22 cellular contexts compared by ENCODE assay signal in genomic region chr12:52772188-52772587, GRCh38. TPM values are rescaled to one million over a fixed set of nuclear protein-coding genes. Genes with fewer than 3 reads are reported as not detected.
A peak's percentile ranks its signal among the peaks of the same experiment; 100 is the strongest.
DNase-seq lines count a peak whose midpoint lies in the region; ATAC-seq and TF ChIP-seq lines count a peak whose summit lies in the region.
"Had no signal": no experiment of that assay in that cellular context is flagged by ENCODE, and none has a peak within 500 bp of the region (broad histone marks: within the 10 kb centered on the region; RNA-seq: fewer than 3 reads in every experiment).

No MANE protein-coding gene starts in this region.

- H3K4me3 ChIP-seq in AG10803 (ENCODE audit: low read length) (no peak overlapping the region), choroid plexus epithelial cell (ENCODE audit: low read depth, low read length) (no peak overlapping the region)
- H3K4me3 ChIP-seq: BLaER1 treated with 17β-estradiol and CSF1 and Interleukin-3, amounts not matched to agents 10 nM and 100 nM had no signal

- DNase-seq in AG10803 (ENCODE audit: low read depth) (peak; percentile 9), EH (ENCODE audit: low read depth) (peak; percentile 13), choroid plexus epithelial cell (ENCODE audit: low read depth) (peak; percentile 1), omental fat pad (ENCODE audit: low spot score) (no peak)
- DNase-seq: 8988T; ACHN; AML-193; Caco-2; CD4-positive, alpha-beta T cell; CD8-positive, alpha-beta T cell; DMS 273 treated with DMSO at 0.1 percent for 48 hours; DMS153; DMS53; DMS79; DND-41; GF-D8 had no signal

- ATAC-seq in omental fat pad (ENCODE audit: low FRiP score) (no peak), GM21717 (IDR thresholded peaks at IDR 0.05; ENCODE audit: unreplicated experiment) (no peak), GM18511 (IDR thresholded peaks at IDR 0.05; ENCODE audit: unreplicated experiment) (no peak)
- ATAC-seq: CD8-positive, alpha-beta T cell had no signal

- TF ChIP-seq CTCF in AG10803 (conservative IDR thresholded peaks at IDR 0.05; ENCODE audit: low read length) (no peak), choroid plexus epithelial cell (conservative IDR thresholded peaks at IDR 0.05; ENCODE audit: low read depth, low read length) (no peak), omental fat pad (IDR thresholded peaks at IDR 0.05) (no peak)

RNA-seq across cellular contexts. Expression of gene KRT76, which starts 5.0 kb away (rescaled TPM):
- not detected for total RNA-seq in omental fat pad
- total RNA-seq: A673; B cell; Caco-2; CD4-positive, alpha-beta T cell; CD8-positive, alpha-beta T cell; Daoy had no signal

RNA-seq across cellular contexts. Expression of gene KRT3, which starts 23.7 kb away (rescaled TPM):
- not detected for total RNA-seq in omental fat pad
- total RNA-seq: A673; B cell; Caco-2; CD4-positive, alpha-beta T cell; CD8-positive, alpha-beta T cell; Daoy had no signal

RNA-seq across cellular contexts. Expression of gene KRT4, which starts 41.7 kb away (rescaled TPM):
- not detected for total RNA-seq in omental fat pad
- total RNA-seq: A673; B cell; CD4-positive, alpha-beta T cell; CD8-positive, alpha-beta T cell; Daoy had no signal
